In genomic region chr5:35857606-35858205, GRCh38 we compare ENCODE assay signal across 9 cellular contexts. TPM values are rescaled to one million over a fixed set of nuclear protein-coding genes. Genes with fewer than 3 reads are reported as not detected.
DNase-seq lines count a peak whose midpoint lies in the region; ATAC-seq, FAIRE-seq and TF ChIP-seq lines count a peak whose summit lies in the region.
"Had no signal": no experiment of that assay in that cellular context is flagged by ENCODE, and none has a peak within 500 bp of the region (broad histone marks: within the 10 kb centered on the region; RNA-seq: fewer than 3 reads in every experiment).

No MANE protein-coding gene starts in this region.

- no peak for ATAC-seq in HCT116
- peak; percentile 1 for ATAC-seq in activated T-helper 17 cell treated with anti-CD3 and anti-CD28 coated beads, Interleukin-2, amount 50 U/mL, for 72 hours (replicated peaks)

- FAIRE-seq in keratinocyte (lab: Jason Lieb, UNC), result peak; percentile 69

- RAD21 ChIA-PET in HCT116 (lab: Charles Lee; ENCODE audit: low non-redundant PET in 1 of 2, low total read pairs in 2 of 2, uncharacterized antibody in 2 of 2, unreplicated experiment in 2 of 2), result no interaction called here

- H3K27ac Mint-ChIP-seq in activated T-helper 17 cell treated with anti-CD3 and anti-CD28 coated beads, Interleukin-2, amount 50 U/mL, for 72 hours, result peak overlapping the region; percentile 78

- TF ChIP-seq POLR2A in HCT116 (IDR thresholded peaks at IDR 0.05; ENCODE audit: borderline replicate concordance, extremely low read depth, insufficient read depth, insufficient read length), result no peak

- H3K27me3 Mint-ChIP-seq in activated T-helper 17 cell treated with anti-CD3 and anti-CD28 coated beads, Interleukin-2, amount 50 U/mL, for 72 hours, result no peaks in the 10 kb centered on the region

- H3K27me3 ChIP-seq in ACC112 (ENCODE audit: insufficient read depth, low read length) (no peaks in the 10 kb centered on the region), HCT116 (ENCODE audit: insufficient read depth, low read length) (no peaks in the 10 kb centered on the region), keratinocyte (ENCODE audit: control insufficient read depth, extremely low read depth, insufficient read depth, low read length) (no peaks in the 10 kb centered on the region)

- peaks cover 71% of the 10 kb centered on the region for H3K4me1 ChIP-seq in ACC112 (ENCODE audit: control insufficient read depth, insufficient read depth, low read length, unreplicated experiment)
- H3K4me1 ChIP-seq in HCT116 (ENCODE audit: control insufficient read depth in 1 of 2, insufficient read depth in 2 of 2, low read length in 2 of 2), result peaks cover 0 to 17% of the 10 kb centered on the region in 2 experiments; a peak in 2 of 4 replicates
- H3K4me1 ChIP-seq in keratinocyte (ENCODE audit: control insufficient read depth, extremely low read depth, insufficient read depth, low read length), result peaks cover 46% of the 10 kb centered on the region

- no peak for TF ChIP-seq RAD21 in HCT116 (IDR thresholded peaks at IDR 0.05; ENCODE audit: low read depth)

- no peaks in the 10 kb centered on the region for H3K9me1 ChIP-seq in keratinocyte (ENCODE audit: control insufficient read depth, extremely low read depth, insufficient read depth, low read length)

- no peak for DNase-seq in HCT116 (ENCODE audit: low read depth, low spot score)
- DNase-seq in keratinocyte (ENCODE audit: low read depth, low spot score), result peak; percentile 48
- DNase-seq in SK-N-DZ (ENCODE audit: low spot score), result no peak
- no peak for DNase-seq in NCI-H2196 treated with DMSO at 0.1 percent for 48 hours (lab: John Stamatoyannopoulos, UW; ENCODE audit: unreplicated experiment)
- no peak for DNase-seq in SKM-1 (lab: John Stamatoyannopoulos, UW; ENCODE audit: unreplicated experiment)
- DNase-seq in MV-4-11 (lab: John Stamatoyannopoulos, UW), result no peak
- DNase-seq: activated CD4-positive, alpha-beta T cell treated with anti-CD3 and anti-CD28 coated beads, Interleukin-2, amount 50 U/mL, for 4 hours had no signal

- H3K27ac ChIP-seq in ACC112 (ENCODE audit: low read depth, low read length) (peak overlapping the region; percentile 90), HCT116 (ENCODE audit: low read depth, low read length) (no peak overlapping the region), keratinocyte (ENCODE audit: control insufficient read depth, insufficient read depth, low read length) (peak overlapping the region; percentile 87)

- BruUV-seq in HCT116 (replicated peaks; lab: Mats Ljungman, UMichigan), result no TSS peak

- H4K20me1 ChIP-seq in HCT116 (ENCODE audit: insufficient read depth) (no peaks in the 10 kb centered on the region), keratinocyte (ENCODE audit: control insufficient read depth, extremely low read depth, insufficient read depth, low read length) (no peaks in the 10 kb centered on the region)

- H3K4me3 Mint-ChIP-seq in activated T-helper 17 cell treated with anti-CD3 and anti-CD28 coated beads, Interleukin-2, amount 50 U/mL, for 72 hours, result peak overlapping the region; percentile 87

- H3K4me2 ChIP-seq in HCT116 (ENCODE audit: low read length), result peak overlapping the region; percentile 35
- peak overlapping the region; percentile 79 for H3K4me2 ChIP-seq in keratinocyte (ENCODE audit: control insufficient read depth, extremely low read depth, insufficient read depth, low read depth, low read length)

- H3K36me3 ChIP-seq in ACC112 (ENCODE audit: insufficient read depth, low read length), result peaks cover 23% of the 10 kb centered on the region
- no peaks in the 10 kb centered on the region for H3K36me3 ChIP-seq in HCT116 (ENCODE audit: control insufficient read depth in 1 of 2, insufficient read depth in 2 of 2, low read length in 2 of 2)
- H3K36me3 ChIP-seq in keratinocyte (ENCODE audit: control insufficient read depth in 2 of 2, extremely low read depth in 1 of 2, insufficient read depth in 2 of 2, low read length in 2 of 2), result no peaks in the 10 kb centered on the region

- no peaks in the 10 kb centered on the region for H3K9me3 Mint-ChIP-seq in activated T-helper 17 cell treated with anti-CD3 and anti-CD28 coated beads, Interleukin-2, amount 50 U/mL, for 72 hours

- no peak overlapping the region for H3K9ac ChIP-seq in HCT116 (ENCODE audit: low read length)
- peak overlapping the region; percentile 45 for H3K9ac ChIP-seq in keratinocyte (ENCODE audit: control insufficient read depth, extremely low read depth, insufficient read depth, low read length)

- H3K9me3 ChIP-seq in HCT116 (ENCODE audit: control insufficient read depth in 1 of 2, insufficient read depth in 1 of 2, low read depth in 1 of 2, low read length in 2 of 2) (no peaks in the 10 kb centered on the region), keratinocyte (ENCODE audit: control insufficient read depth, low read depth, low read length) (no peaks in the 10 kb centered on the region)

- TF ChIP-seq CTCF in HCT116 (IDR thresholded peaks at IDR 0.05 in 2 of 3, conservative IDR thresholded peaks at IDR 0.05 in 1 of 3; ENCODE audit: borderline replicate concordance in 1 of 3, insufficient read depth in 1 of 3, low read depth in 2 of 3, low read length in 2 of 3), result no peak
- no peak for TF ChIP-seq CTCF in keratinocyte (optimal IDR thresholded peaks at IDR 0.05 in 1 of 3, IDR thresholded peaks at IDR 0.05 in 1 of 3, conservative IDR thresholded peaks at IDR 0.05 in 1 of 3; ENCODE audit: extremely low read depth in 1 of 3, insufficient read depth in 2 of 3, low read length in 3 of 3)

- H3K79me2 ChIP-seq in ACC112 (ENCODE audit: control insufficient read depth, insufficient read depth, low read length, unreplicated experiment) (peaks cover 32% of the 10 kb centered on the region), HCT116 (ENCODE audit: insufficient read depth, low read length) (no peaks in the 10 kb centered on the region), keratinocyte (ENCODE audit: control insufficient read depth, insufficient read depth, low read length) (no peaks in the 10 kb centered on the region)

- peaks cover 99% of the 10 kb centered on the region for H3K36me3 Mint-ChIP-seq in activated T-helper 17 cell treated with anti-CD3 and anti-CD28 coated beads, Interleukin-2, amount 50 U/mL, for 72 hours (ENCODE audit: low read depth)

- dilution Hi-C loops in keratinocyte (cut with MboI; ENCODE audit: extremely low pct_ligation_motif_present, low sequenced_read_pairs), result no loop called here

- no peaks in the 10 kb centered on the region for H3K9me2 ChIP-seq in HCT116 (ENCODE audit: insufficient read depth)

- H3K4me3 ChIP-seq in ACC112 (ENCODE audit: low read depth, low read length) (peak overlapping the region; percentile 75), HCT116 (replicated peaks in 1 of 2; ENCODE audit: low read depth in 1 of 2, low read length in 2 of 2) (no peak overlapping the region), keratinocyte (ENCODE audit: control insufficient read depth in 2 of 3, extremely low read depth in 1 of 3, insufficient read depth in 2 of 3, low read depth in 1 of 3, low read length in 3 of 3) (peak overlapping the region in 1 of 3 experiments; percentile 50)

- H3K4me1 Mint-ChIP-seq in activated T-helper 17 cell treated with anti-CD3 and anti-CD28 coated beads, Interleukin-2, amount 50 U/mL, for 72 hours, result peaks cover 30% of the 10 kb centered on the region

- intact Hi-C loops in HCT116 (cut with micrococcal nuclease), result no loop called here

- no peak overlapping the region for H2AFZ ChIP-seq in ACC112 (ENCODE audit: low read length, unreplicated experiment)
- H2AFZ ChIP-seq in HCT116 (ENCODE audit: low read depth, low read length, poor library complexity, severe bottlenecking), result peak overlapping the region; percentile 4
- H2AFZ ChIP-seq in keratinocyte (ENCODE audit: control insufficient read depth, low read length), result no peak overlapping the region

- CTCF ChIA-PET in HCT116 (lab: Charles Lee), result no interaction called here

- POLR2A ChIA-PET in HCT116 (lab: Charles Lee), result no interaction called here

TF ChIP-seq in HCT116, 20 proteins besides CTCF, POLR2A, EP300 and RAD21:
- TF ChIP-seq YY1 (IDR thresholded peaks at IDR 0.05; ENCODE audit: extremely low read depth, insufficient replicate concordance, low read depth, low read length), result no peak
- TF ChIP-seq SP1 (IDR thresholded peaks at IDR 0.05; ENCODE audit: low read depth), result no peak
- no peak for TF ChIP-seq EZH2 (IDR thresholded peaks at IDR 0.05)
- TF ChIP-seq ZNF274 (IDR thresholded peaks at IDR 0.05; ENCODE audit: low read depth, low read length), result no peak
- no peak for TF ChIP-seq CEBPB (IDR thresholded peaks at IDR 0.05; ENCODE audit: low read depth)
- TF ChIP-seq SIN3A (IDR thresholded peaks at IDR 0.05; ENCODE audit: low read depth), result no peak
- no peak for TF ChIP-seq EGR1 (IDR thresholded peaks at IDR 0.05; ENCODE audit: low read depth)
- no peak for TF ChIP-seq ZFX (IDR thresholded peaks at IDR 0.05)
- TF ChIP-seq EZH2phosphoT487 (IDR thresholded peaks at IDR 0.05; ENCODE audit: borderline replicate concordance), result no peak
- TF ChIP-seq, protein P1, sequence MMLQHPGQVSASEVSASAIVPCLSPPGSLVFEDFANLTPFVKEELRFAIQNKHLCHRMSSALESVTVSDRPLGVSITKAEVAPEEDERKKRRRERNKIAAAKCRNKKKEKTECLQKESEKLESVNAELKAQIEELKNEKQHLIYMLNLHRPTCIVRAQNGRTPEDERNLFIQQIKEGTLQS (IDR thresholded peaks at IDR 0.05), result no peak
- TF ChIP-seq, protein P2, sequence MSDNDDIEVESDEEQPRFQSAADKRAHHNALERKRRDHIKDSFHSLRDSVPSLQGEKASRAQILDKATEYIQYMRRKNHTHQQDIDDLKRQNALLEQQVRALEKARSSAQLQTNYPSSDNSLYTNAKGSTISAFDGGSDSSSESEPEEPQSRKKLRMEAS (IDR thresholded peaks at IDR 0.05), result no peak
- no peak for TF ChIP-seq CBX3 (IDR thresholded peaks at IDR 0.05; ENCODE audit: low read depth)
- TF ChIP-seq SRF (IDR thresholded peaks at IDR 0.05; ENCODE audit: low read depth), result no peak
- no peak for TF ChIP-seq TCF7L2 (IDR thresholded peaks at IDR 0.05; ENCODE audit: borderline replicate concordance, extremely low read depth, insufficient read depth, insufficient read length)

RNA-seq across cellular contexts. Expression of gene IL7R, which starts 1.0 kb away (rescaled TPM):
- total RNA-seq in HCT116 (2021; ENCODE audit: unreplicated experiment), result 0.98 TPM
- polyA plus RNA-seq in HCT116 (2012), result not detected in 2 replicates
- total RNA-seq in activated T-helper 17 cell treated with anti-CD3 and anti-CD28 coated beads, Interleukin-2, amount 50 U/mL, for 72 hours, result 100 to 1,000 TPM; 162 to 203 TPM
- polyA plus RNA-seq in keratinocyte, result 2.8 to 5.9 TPM (median 4.7 TPM) in 3 replicates
- not detected for polyA plus RNA-seq in keratinocyte (2011; ENCODE audit: low read depth)
- polyA plus RNA-seq in keratinocyte (2011; cell fraction: cytosol; rRNA removed), result 1.7 and 2.7 TPM in 2 replicates
- 4.5 and 5.1 TPM in 2 replicates for polyA plus RNA-seq in keratinocyte (2011; cell fraction: nucleus; rRNA removed)
- 4.6 TPM in 1 of 2 replicates, not detected in the other for polyA plus RNA-seq in keratinocyte (2012; ENCODE audit: low replicate concordance)
- 2.7 to 8.5 TPM (median 4.6 TPM) in 3 replicates for polyA minus RNA-seq in keratinocyte
- 1.9 TPM for polyA minus RNA-seq in keratinocyte (2011; cell fraction: cytosol; rRNA and poly(A)+ RNA removed)
- polyA minus RNA-seq in keratinocyte (2011; cell fraction: nucleus; rRNA and poly(A)+ RNA removed), result 3.6 and 6.4 TPM in 2 replicates
- not detected in 2 replicates for polyA plus RNA-seq in SK-N-DZ (2014; cell fraction: cytosol; rRNA removed)
- not detected in 2 replicates for polyA plus RNA-seq in SK-N-DZ (2014; cell fraction: nucleus; rRNA removed)

Comparison
In these comparisons a context has a peak if more than half of its experiments do, and no peak if none do; other contexts are left out.
1. RNA of gene IL7R, which starts 1.0 kb away (total RNA-seq): 162 to 203 TPM in activated T-helper 17 cell treated with anti-CD3 and anti-CD28 coated beads, Interleukin-2, amount 50 U/mL, for 72 hours; 0.98 TPM in HCT116 (single experiment); every median in the first group is over 10 times any median in the second.